Comparison of ENCODE assay signal across 8 cellular contexts in the genomic region with DNA sequence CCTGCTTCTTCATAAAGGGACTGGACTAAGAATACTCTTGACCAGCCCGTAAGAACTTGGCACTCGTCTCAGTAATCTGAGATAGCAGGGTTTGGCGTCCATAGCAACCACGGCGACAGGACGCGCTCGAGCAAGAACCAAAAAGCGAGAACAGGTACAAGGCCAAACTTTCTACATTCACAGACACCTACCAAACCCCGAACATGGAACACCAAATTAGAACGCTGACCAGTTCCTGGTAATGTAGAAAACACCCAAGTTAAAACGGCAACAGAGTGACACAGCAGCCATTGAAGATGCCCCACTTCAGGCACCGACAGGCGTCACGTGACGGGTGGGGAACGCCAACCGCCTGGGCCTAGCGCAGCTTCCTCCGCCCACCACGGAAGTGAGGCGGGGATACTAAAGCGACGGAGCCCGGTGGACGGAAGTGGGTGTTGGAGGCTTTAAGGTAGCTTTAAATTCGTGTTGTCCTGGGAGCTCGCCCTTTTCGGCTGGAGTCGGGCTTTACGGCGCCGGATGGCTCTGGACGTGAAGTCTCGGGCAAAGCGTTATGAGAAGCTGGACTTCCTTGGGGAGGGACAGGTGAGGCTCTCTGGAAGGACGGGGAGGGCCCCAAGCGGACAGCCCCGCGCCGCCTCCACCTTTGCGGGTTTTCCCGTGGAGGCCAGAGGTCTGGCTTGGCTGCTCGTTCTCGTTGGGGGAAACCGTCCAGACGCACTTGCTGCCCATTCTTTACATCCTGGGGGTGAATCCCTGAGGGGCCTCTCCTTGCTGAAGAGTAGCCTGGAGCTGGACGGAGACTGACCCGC. TPM values are rescaled to one million over a fixed set of nuclear protein-coding genes. Genes with fewer than 3 reads are reported as not detected.
DNase-seq lines count a peak whose midpoint lies in the region; ATAC-seq and TF ChIP-seq lines count a peak whose summit lies in the region.

CDK7 (plus strand) TSS at position 430 of the 812 bp plus-strand sequence; CDS start at position 520, 90 bp downstream.

- H3K4me3 ChIP-seq in left lung: peak within 1 kb of the TSS; percentile 69 to 74

- DNase-seq in C1 segment of cervical spinal cord (lab: John Stamatoyannopoulos, UW) (peak; percentile 59 to 93 (median 88)), NCI-H748 treated with DMSO at 0.1 percent for 48 hours (lab: John Stamatoyannopoulos, UW) (peak; percentile 83), dermis blood vessel endothelial cell (peak; percentile 93), left lung (peak; percentile 96 to 99)
- peak; percentile 79 to 87 for DNase-seq in activated CD4-positive, alpha-beta T cell treated with anti-CD3 and anti-CD28 coated beads, Interleukin-2, amount 50 U/mL, for 24 hours (ENCODE audit: low read depth in 1 of 2, low spot score in 1 of 2)
- DNase-seq in stimulated activated CD4-positive, alpha-beta T cell treated with anti-CD3 and anti-CD28 coated beads, Interleukin-2, amount 100 ng/mL, for 48 hours: peak; percentile 88 to 91

- H3K27ac ChIP-seq in left lung: peak within 1 kb of the TSS; percentile 73 to 88

- peaks cover 13 to 40% of the 10 kb centered on the region in 2 donors for H3K4me1 ChIP-seq in left lung

- intact Hi-C loops in left lung (cut with DNase I): no loop called here

- no peak for TF ChIP-seq CTCF in left lung (IDR thresholded peaks at IDR 0.05)

- peaks cover 0 to 24% of the 10 kb centered on the region in 2 donors for H3K36me3 ChIP-seq in left lung

- no peaks in the 10 kb centered on the region for H3K9me3 ChIP-seq in left lung

- H3K27me3 ChIP-seq in left lung: no peaks in the 10 kb centered on the region

- ATAC-seq in GM19372 (IDR thresholded peaks at IDR 0.05; ENCODE audit: low read depth, unreplicated experiment) (peak; percentile 98), HG03558 (IDR thresholded peaks at IDR 0.05; ENCODE audit: extremely low read depth, unreplicated experiment) (peak; percentile 96), left lung (peak; percentile 98)

RNA-seq across cellular contexts. Expression of gene CDK7, which starts in this region (rescaled TPM):
- total RNA-seq in dermis blood vessel endothelial cell (35.9 and 62.5 TPM in 2 replicates), left lung (10 to 100 TPM; 15.9 to 22.8 TPM)

Comparison
In these comparisons a context has a peak if more than half of its experiments do, and no peak if none do; other contexts are left out.
1. Peak in every context shown above with its lines: DNase-seq, ATAC-seq, H3K4me3 ChIP-seq and H3K27ac ChIP-seq.